2 cellular contexts compared by ENCODE assay signal in genomic region chr16:19323596-19323995, GRCh38.
TF ChIP-seq lines count a peak whose summit lies in the region.

No MANE protein-coding gene starts in this region.

TF ChIP-seq in HepG2, 621 proteins besides CTCF, POLR2A, EP300 and RAD21:
- TF ChIP-seq THRA (CRISPR knock-in tag; IDR thresholded peaks at IDR 0.05; ENCODE audit: borderline replicate concordance) (no peak), MAFF (IDR thresholded peaks at IDR 0.05; ENCODE audit: low read depth, low read length) (peak; percentile 55), CBFB (CRISPR knock-in tag; IDR thresholded peaks at IDR 0.05) (no peak), MAFK (conservative IDR thresholded peaks at IDR 0.05 in 1 of 2, IDR thresholded peaks at IDR 0.05 in 1 of 2; ENCODE audit: low read length in 2 of 2) (peak; percentile 71 to 73; a peak in 3 of 4 replicates)
TF ChIP-seq in HepG2: peak in this region for 2.

TF ChIP-seq in K562, 482 proteins besides CTCF, POLR2A, EP300 and RAD21:
- TF ChIP-seq ZNF316 (IDR thresholded peaks at IDR 0.05) (peak; percentile 8; the same call in 1 of the 2 replicates), NFE2 (IDR thresholded peaks at IDR 0.05; ENCODE audit: low read depth) (no peak), MAX (CRISPR knock-in tag; IDR thresholded peaks at IDR 0.05) (no peak), ARHGAP35 (IDR thresholded peaks at IDR 0.05; ENCODE audit: partially characterized antibody) (no peak), YY1 (IDR thresholded peaks at IDR 0.05; ENCODE audit: borderline replicate concordance in 1 of 3, control insufficient read depth in 1 of 3, extremely low read depth in 1 of 3, insufficient read depth in 3 of 3, insufficient read length in 1 of 3, insufficient replicate concordance in 2 of 3, low read depth in 1 of 3, low read length in 2 of 3) (peak in 1 of 3 experiments; percentile 19), HDAC2 (IDR thresholded peaks at IDR 0.05) (no peak)
